In the genomic region with DNA sequence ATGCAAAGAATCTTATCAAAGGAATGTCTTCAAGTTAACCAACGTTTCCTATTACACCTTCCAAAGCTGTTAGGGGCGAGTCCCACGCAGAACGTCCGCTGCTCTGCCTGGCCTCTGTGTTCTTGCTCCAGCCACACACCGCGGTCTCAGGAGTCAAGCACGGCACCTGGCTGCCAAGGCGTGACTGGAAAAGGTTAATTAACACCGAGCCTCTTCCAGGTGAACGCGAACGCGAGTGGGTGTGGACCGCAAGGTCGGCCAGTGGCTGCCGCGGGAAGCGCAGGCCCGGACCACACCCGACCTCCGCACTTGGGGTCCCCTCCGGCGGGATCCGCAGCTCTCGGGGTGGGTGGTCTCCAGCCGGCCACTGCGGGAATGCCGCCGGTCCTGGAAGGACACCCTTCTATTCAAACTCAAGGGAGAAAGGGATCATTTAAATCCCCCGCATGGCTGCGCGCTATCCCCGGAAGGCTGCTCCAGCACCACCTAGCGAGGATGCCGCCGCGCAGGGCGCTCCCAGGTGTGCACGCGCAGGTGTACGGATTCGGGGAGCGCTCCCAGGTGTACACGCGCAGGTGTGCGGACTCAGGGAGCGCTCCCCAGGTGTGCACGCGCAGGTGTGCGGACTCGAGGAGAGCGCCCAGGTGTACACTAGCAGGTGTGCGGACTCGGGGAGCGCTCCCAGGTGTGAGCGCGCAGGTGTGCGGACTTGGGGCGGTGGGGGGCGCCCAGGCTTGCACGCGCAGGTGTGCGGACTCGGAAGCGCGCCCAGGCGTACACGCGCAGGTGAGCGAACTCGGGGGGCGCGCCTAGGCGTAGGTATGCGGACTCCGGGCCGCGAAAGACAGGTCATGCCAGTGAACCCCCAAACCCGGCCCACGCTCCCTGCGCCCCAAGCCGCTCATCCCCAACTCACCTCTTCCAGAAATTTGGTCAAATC, we compare ENCODE assay signal across 8 cellular contexts. TPM values are rescaled to one million over a fixed set of nuclear protein-coding genes. Genes with fewer than 3 reads are reported as not detected.
A peak's percentile ranks its signal among the peaks of the same experiment; 100 is the strongest.
DNase-seq lines count a peak whose midpoint lies in the region; ATAC-seq and TF ChIP-seq lines count a peak whose summit lies in the region.

No MANE protein-coding gene starts in this region.

- 18% methylated on average over 83 of the region's 83 CpGs for WGBS in thymus

- H3K4me3 ChIP-seq in thymus (ENCODE audit: low read length) = peak overlapping the region; percentile 62

- peaks cover 5% of the 10 kb centered on the region for H3K36me3 Mint-ChIP-seq in T-helper 2 cell treated with Interferon-gamma antibody and Interleukin-4, amounts not matched to agents 5 μg/mL and 100 μg/mL, for 36 hours (ENCODE audit: low read depth)
- H3K36me3 Mint-ChIP-seq in MCF 10A (ENCODE audit: insufficient read depth, unreplicated experiment) = no peaks in the 10 kb centered on the region

- H3K36me3 ChIP-seq in thymus (ENCODE audit: control insufficient read depth, insufficient read depth) = no peaks in the 10 kb centered on the region

- CTCF ChIA-PET in MCF 10A (lab: Yijun Ruan, JAX) = interaction anchor here (0.6 to 1.8 kb wide), 5 partner anchors 18 to 243 kb away, joined by 3 to 9 read pairs (median 4); no protein-coding TSS in a partner anchor

- peak overlapping the region; percentile 80 for H3K27ac ChIP-seq in thymus (ENCODE audit: low read depth)

- intact Hi-C loops in MCF 10A (cut with micrococcal nuclease) = loop anchor here (5.0 kb wide), 1 partner anchor 206 kb away; a partner anchor contains a TSS

- BruUV-seq in MCF 10A (replicated peaks; lab: Mats Ljungman, UMichigan) = no TSS peak

- no peak for ATAC-seq in GM21515 (IDR thresholded peaks at IDR 0.05; ENCODE audit: unreplicated experiment)

- H3K27me3 ChIP-seq in thymus (ENCODE audit: control insufficient read depth, insufficient read depth) = no peaks in the 10 kb centered on the region

- peak overlapping the region; percentile 88 for H3K4me3 Mint-ChIP-seq in T-helper 2 cell treated with Interferon-gamma antibody and Interleukin-4, amounts not matched to agents 5 μg/mL and 100 μg/mL, for 36 hours
- H3K4me3 Mint-ChIP-seq in MCF 10A (ENCODE audit: unreplicated experiment) = peak overlapping the region; percentile 96

- peaks cover 3% of the 10 kb centered on the region for H3K4me1 Mint-ChIP-seq in T-helper 2 cell treated with Interferon-gamma antibody and Interleukin-4, amounts not matched to agents 5 μg/mL and 100 μg/mL, for 36 hours (ENCODE audit: low read depth)
- peaks cover 10% of the 10 kb centered on the region for H3K4me1 Mint-ChIP-seq in MCF 10A (ENCODE audit: insufficient read depth, unreplicated experiment)

- POLR2A ChIA-PET in MCF 10A (lab: Yijun Ruan, JAX) = interaction anchor here (0.7 to 0.8 kb wide), 3 partner anchors 11 to 783 kb away, joined by 3 to 4 read pairs (median 4); a partner anchor contains a TSS

- no peaks in the 10 kb centered on the region for H3K9me3 Mint-ChIP-seq in T-helper 2 cell treated with Interferon-gamma antibody and Interleukin-4, amounts not matched to agents 5 μg/mL and 100 μg/mL, for 36 hours
- H3K9me3 Mint-ChIP-seq in MCF 10A (ENCODE audit: unreplicated experiment) = no peaks in the 10 kb centered on the region

- DNase-seq in T-helper 2 cell treated with Interferon-gamma antibody and Interleukin-4, amounts not matched to agents 5 μg/mL and 100 μg/mL, for 36 hours (ENCODE audit: low spot score) = no peak
- DNase-seq in T-helper 2 cell (no peak), NCI-H345 treated with DMSO at 0.1 percent for 48 hours (lab: John Stamatoyannopoulos, UW; ENCODE audit: unreplicated experiment) (peak; percentile 62), MCF 10A (ENCODE audit: unreplicated experiment) (peak; percentile 64), left kidney (ENCODE audit: low read depth, low spot score) (peak; percentile 84), cerebellum (ENCODE audit: low spot score) (no peak)

- H3K27me3 Mint-ChIP-seq in T-helper 2 cell treated with Interferon-gamma antibody and Interleukin-4, amounts not matched to agents 5 μg/mL and 100 μg/mL, for 36 hours (ENCODE audit: low read depth) = peaks cover 6% of the 10 kb centered on the region
- no peaks in the 10 kb centered on the region for H3K27me3 Mint-ChIP-seq in MCF 10A (ENCODE audit: insufficient read depth, unreplicated experiment)

- no peak overlapping the region for H3K27ac Mint-ChIP-seq in T-helper 2 cell treated with Interferon-gamma antibody and Interleukin-4, amounts not matched to agents 5 μg/mL and 100 μg/mL, for 36 hours
- H3K27ac Mint-ChIP-seq in MCF 10A (ENCODE audit: low read depth, unreplicated experiment) = peak overlapping the region; percentile 65

- no peak for TF ChIP-seq CTCF in MCF 10A (IDR thresholded peaks at IDR 0.05; ENCODE audit: unreplicated experiment)

- H3K4me1 ChIP-seq in thymus (ENCODE audit: control insufficient read depth, insufficient read depth, low read length) = peaks cover 26% of the 10 kb centered on the region

- no peaks in the 10 kb centered on the region for H3K9me3 ChIP-seq in thymus (ENCODE audit: control insufficient read depth)

RNA-seq across cellular contexts. Expression of a gene that starts 0.7 kb away (rescaled TPM):
- total RNA-seq in MCF 10A (2022) = 19.4 and 27.5 TPM in 2 replicates
- polyA plus RNA-seq in thymus = 86.2 TPM
- total RNA-seq in cerebellum = 18.0 TPM

RNA-seq across cellular contexts. Expression of a gene that starts 24.5 kb away (rescaled TPM):
- total RNA-seq in MCF 10A (2022) (not detected in 2 replicates), cerebellum (not detected)
- polyA plus RNA-seq in thymus = 0.09 TPM

Comparison
In these comparisons a context has a peak if more than half of its experiments do, and no peak if none do; other contexts are left out.
1. DNase-seq: peak in NCI-H345 treated with DMSO at 0.1 percent for 48 hours (single experiment), MCF 10A (single experiment) and left kidney (single experiment); none in T-helper 2 cell treated with Interferon-gamma antibody and Interleukin-4, amounts not matched to agents 5 μg/mL and 100 μg/mL, for 36 hours (single experiment), T-helper 2 cell (0 of 5) and cerebellum (single experiment).